ENCODE assay signal across 17 cellular contexts in the genomic region with DNA sequence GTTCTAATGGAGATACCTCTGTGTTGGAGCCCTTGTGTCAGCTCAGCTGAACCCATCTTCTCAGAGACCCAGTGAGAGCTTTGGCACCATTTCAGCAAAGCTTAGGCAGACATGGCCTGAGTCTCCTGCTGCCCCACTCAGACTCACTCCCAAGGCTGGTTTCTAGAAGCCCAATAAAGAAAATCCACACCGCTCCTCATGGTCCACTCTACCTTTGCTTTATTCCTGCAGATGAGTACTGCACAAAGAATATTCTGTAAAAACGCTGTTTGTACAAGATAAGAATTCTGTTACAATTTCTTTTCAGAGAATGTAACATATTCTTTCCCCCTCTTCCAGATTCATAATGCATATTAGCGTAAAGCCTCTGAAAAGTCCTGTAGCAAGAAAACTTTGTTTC.
DNase-seq lines count a peak whose midpoint lies in the region; ATAC-seq lines count a peak whose summit lies in the region.
"Had no signal": no experiment of that assay in that cellular context is flagged by ENCODE, and none has a peak within 500 bp of the region (broad histone marks: within the 10 kb centered on the region; RNA-seq: fewer than 3 reads in every experiment).

No MANE protein-coding gene starts in this region.

- no peak overlapping the region for H3K27ac ChIP-seq in substantia nigra (ENCODE audit: low read depth, low read length, poor library complexity, severe bottlenecking)
- H3K27ac ChIP-seq: 22Rv1; A549; BLaER1 treated with 17β-estradiol and CSF1 and Interleukin-3, amounts not matched to agents 10 nM and 100 nM; C4-2B had no signal

- peak overlapping the region; percentile 80 for H3K27ac Mint-ChIP-seq in activated T-cell treated with anti-CD3 and anti-CD28 coated beads, Interleukin-2, amount 50 U/mL, for 72 hours
- H3K27ac Mint-ChIP-seq: B cell; CD4-positive, alpha-beta T cell; CD8-positive, alpha-beta T cell had no signal

- H3K27me3 Mint-ChIP-seq in activated T-cell treated with anti-CD3 and anti-CD28 coated beads, Interleukin-2, amount 50 U/mL, for 72 hours (ENCODE audit: low read depth) = peaks cover 9% of the 10 kb centered on the region

- H3K4me3 Mint-ChIP-seq in activated T-cell treated with anti-CD3 and anti-CD28 coated beads, Interleukin-2, amount 50 U/mL, for 72 hours = no peak overlapping the region
- H3K4me3 Mint-ChIP-seq: B cell; CD4-positive, alpha-beta T cell; CD8-positive, alpha-beta T cell had no signal

- H3K4me1 Mint-ChIP-seq in activated T-cell treated with anti-CD3 and anti-CD28 coated beads, Interleukin-2, amount 50 U/mL, for 72 hours (ENCODE audit: low read depth) = no peaks in the 10 kb centered on the region
- H3K4me1 Mint-ChIP-seq: B cell had no signal

- DNase-seq in NCI-H1092 treated with DMSO at 0.1 percent for 48 hours (lab: John Stamatoyannopoulos, UW) = peak; percentile 32
- no peak for DNase-seq in NCI-H1092 (lab: John Stamatoyannopoulos, UW)
- DNase-seq in activated T-cell treated with anti-CD3 and anti-CD28 coated beads, Interleukin-2, amount 50 U/mL, for 72 hours = no peak
- no peak for DNase-seq in activated T-cell treated with anti-CD3 and anti-CD28 coated beads for 4 hours
- peak; percentile 12 for DNase-seq in islet precursor cell
- no peak for DNase-seq in substantia nigra (lab: John Stamatoyannopoulos, UW)
- DNase-seq: AML-193; Caco-2; Calu3; CD8-positive, alpha-beta T cell; GF-D8 had no signal

- no peaks in the 10 kb centered on the region for H3K36me3 Mint-ChIP-seq in activated T-cell treated with anti-CD3 and anti-CD28 coated beads, Interleukin-2, amount 50 U/mL, for 72 hours (ENCODE audit: insufficient read depth in 2 of 2)
- H3K36me3 Mint-ChIP-seq: CD8-positive, alpha-beta T cell had no signal

- peaks cover 0 to 6% of the 10 kb centered on the region in 2 donors for H3K9me3 Mint-ChIP-seq in activated T-cell treated with anti-CD3 and anti-CD28 coated beads, Interleukin-2, amount 50 U/mL, for 72 hours

- no peak for ATAC-seq in activated T-cell treated with anti-CD3 and anti-CD28 coated beads, Interleukin-2, amount 50 U/mL, for 72 hours (replicated peaks in 1 of 2)
- ATAC-seq: A549; CD8-positive, alpha-beta T cell had no signal

Comparison
In these comparisons a context has a peak if more than half of its experiments do, and no peak if none do; other contexts are left out.
1. DNase-seq: peak in NCI-H1092 treated with DMSO at 0.1 percent for 48 hours (single experiment) and islet precursor cell (single experiment); none in NCI-H1092 (single experiment), activated T-cell treated with anti-CD3 and anti-CD28 coated beads, Interleukin-2, amount 50 U/mL, for 72 hours (0 of 2), activated T-cell treated with anti-CD3 and anti-CD28 coated beads for 4 hours (single experiment) and substantia nigra (0 of 49).